In the genomic region with DNA sequence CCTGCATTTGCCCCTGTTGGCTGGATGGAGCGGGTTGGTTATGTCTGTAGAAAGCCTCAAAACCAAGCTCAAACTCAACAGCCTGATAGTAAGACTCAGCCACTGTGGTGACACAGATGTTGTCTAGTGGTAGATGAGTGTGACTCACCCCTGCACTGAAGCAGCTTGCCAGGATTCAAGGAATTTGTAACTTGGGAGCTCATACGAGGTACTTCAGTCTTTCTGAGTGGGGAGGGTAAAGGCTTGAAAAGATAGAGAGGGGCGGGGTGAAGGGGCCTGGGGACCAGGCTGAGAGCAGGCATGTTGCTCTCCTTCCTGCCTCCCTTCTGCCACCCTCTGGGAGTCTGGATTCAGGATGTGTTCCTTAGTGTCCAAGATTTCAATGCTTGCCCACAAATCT, we compare ENCODE assay signal across 9 cellular contexts. TPM values are rescaled to one million over a fixed set of nuclear protein-coding genes. Genes with fewer than 3 reads are reported as not detected.
DNase-seq lines count a peak whose midpoint lies in the region; ATAC-seq and TF ChIP-seq lines count a peak whose summit lies in the region.
"Had no signal": no experiment of that assay in that cellular context is flagged by ENCODE, and none has a peak within 500 bp of the region (broad histone marks: within the 10 kb centered on the region; RNA-seq: fewer than 3 reads in every experiment).

No MANE protein-coding gene starts in this region.

- H3K27ac Mint-ChIP-seq in H9 = no peak overlapping the region
- no peak overlapping the region for H3K27ac Mint-ChIP-seq in activated CD4-positive, alpha-beta T cell treated with anti-CD3 and anti-CD28 coated beads for 36 hours
- no peak overlapping the region for H3K27ac Mint-ChIP-seq in CD4-positive, alpha-beta T cell

- H4K8ac ChIP-seq in H9 (replicated peaks; ENCODE audit: insufficient read length, low read depth, low read length) = no peak overlapping the region

- H2AFZ ChIP-seq in H9 (ENCODE audit: low read length) = no peak overlapping the region

- peaks cover 17 to 23% of the 10 kb centered on the region in 2 experiments for H3K4me1 Mint-ChIP-seq in H9
- H3K4me1 Mint-ChIP-seq in activated CD4-positive, alpha-beta T cell treated with anti-CD3 and anti-CD28 coated beads for 36 hours = no peaks in the 10 kb centered on the region
- H3K4me1 Mint-ChIP-seq in CD4-positive, alpha-beta T cell (ENCODE audit: low read depth) = no peaks in the 10 kb centered on the region

- H3K18ac ChIP-seq in H9 (ENCODE audit: insufficient read length, low read depth, low read length) = no peak overlapping the region

- no peaks in the 10 kb centered on the region for H3K27me3 ChIP-seq in H9 (ENCODE audit: insufficient read depth, low read length)
- H3K27me3 ChIP-seq in cardiac muscle cell = no peaks in the 10 kb centered on the region
- H3K27me3 ChIP-seq in skeletal muscle tissue (ENCODE audit: control insufficient read depth in 3 of 3, insufficient read depth in 3 of 3, low read length in 3 of 3) = peaks cover 0 to 4% (median 0%) of the 10 kb centered on the region in 3 donors
- no peaks in the 10 kb centered on the region for H3K27me3 ChIP-seq in CD4-positive, alpha-beta T cell (ENCODE audit: control insufficient read depth, insufficient read depth, low read length)
- H3K27me3 ChIP-seq: gastrocnemius medialis had no signal

- H3T11ph ChIP-seq in H9 (ENCODE audit: low read length) = no peak overlapping the region

- no peaks in the 10 kb centered on the region for H3K79me1 ChIP-seq in H9 (ENCODE audit: insufficient read depth, low read depth, low read length, poor library complexity, severe bottlenecking)

- no peak overlapping the region for H3K14ac ChIP-seq in H9 (ENCODE audit: insufficient read depth, low read length)

- H3K4me3 Mint-ChIP-seq in H9 = no peak overlapping the region
- no peak overlapping the region for H3K4me3 Mint-ChIP-seq in activated CD4-positive, alpha-beta T cell treated with anti-CD3 and anti-CD28 coated beads for 36 hours
- no peak overlapping the region for H3K4me3 Mint-ChIP-seq in CD4-positive, alpha-beta T cell

- intact Hi-C loops in activated CD4-positive, alpha-beta T cell treated with anti-CD3 and anti-CD28 coated beads for 36 hours (cut with DNase I, micrococcal nuclease) = no loop called here
- intact Hi-C loops in CD4-positive, alpha-beta T cell (cut with DNase I, micrococcal nuclease) = no loop called here
- intact Hi-C loops in posterior cingulate gyrus (cut with DNase I) = no loop called here

- no peak overlapping the region for H3K23ac ChIP-seq in H9 (ENCODE audit: insufficient read length, low read depth, low read length)

- TF ChIP-seq CTCF in H9 (conservative IDR thresholded peaks at IDR 0.05) (0 out of 3 replicates have a peak, but pooled peaks have one; percentile 14), cardiac muscle cell (IDR thresholded peaks at IDR 0.05; ENCODE audit: low read depth, low read length) (peak; percentile 18)
- TF ChIP-seq CTCF in CD4-positive, alpha-beta T cell (IDR thresholded peaks at IDR 0.05) = no peak

- in situ Hi-C loops in G401 (cut with HindIII; ENCODE audit: low sequenced_read_pairs) = no loop called here

- no peaks in the 10 kb centered on the region for H3K79me2 ChIP-seq in H9 (ENCODE audit: insufficient read depth, low read length)

- H4K20me1 ChIP-seq in H9 (ENCODE audit: control insufficient read depth, insufficient read depth, insufficient read length) = no peaks in the 10 kb centered on the region

- no peak overlapping the region for H2BK5ac ChIP-seq in H9 (ENCODE audit: insufficient read length, low read length)

- POLR2A ChIA-PET in activated CD4-positive, alpha-beta T cell treated with anti-CD3 and anti-CD28 coated beads for 36 hours (lab: Charles Lee) = no interaction called here
- POLR2A ChIA-PET in CD4-positive, alpha-beta T cell (lab: Charles Lee) = no interaction called here

- H3K9me3 ChIP-seq in H9 (ENCODE audit: control insufficient read depth, low read depth, low read length) (no peaks in the 10 kb centered on the region), cardiac muscle cell (ENCODE audit: low read depth) (no peaks in the 10 kb centered on the region), skeletal muscle tissue (ENCODE audit: control insufficient read depth in 3 of 3, low read length in 3 of 3) (no peaks in the 10 kb centered on the region)
- H3K9me3 ChIP-seq in CD4-positive, alpha-beta T cell (ENCODE audit: control insufficient read depth, low read length) = no peaks in the 10 kb centered on the region
- H3K9me3 ChIP-seq: gastrocnemius medialis had no signal

- H3K36me3 Mint-ChIP-seq in H9 (ENCODE audit: insufficient read depth in 1 of 3, low read depth in 3 of 3) = no peaks in the 10 kb centered on the region; a peak in 1 of 7 replicates
- H3K36me3 Mint-ChIP-seq in activated CD4-positive, alpha-beta T cell treated with anti-CD3 and anti-CD28 coated beads for 36 hours (ENCODE audit: low read depth) = no peaks in the 10 kb centered on the region
- no peaks in the 10 kb centered on the region for H3K36me3 Mint-ChIP-seq in CD4-positive, alpha-beta T cell (ENCODE audit: low read depth)

- H3K4ac ChIP-seq in H9 (ENCODE audit: low read depth, low read length) = no peak overlapping the region

- no CpG with 5 or more reads among the region's 3 CpGs for WGBS in H9 (ENCODE audit: extremely low coverage, insufficient read length, low lambda C conversion rate)

- CTCF ChIA-PET in activated CD4-positive, alpha-beta T cell treated with anti-CD3 and anti-CD28 coated beads for 36 hours (lab: Charles Lee) = no interaction called here
- CTCF ChIA-PET in CD4-positive, alpha-beta T cell (lab: Charles Lee) = no interaction called here

- H2AK5ac ChIP-seq in H9 (ENCODE audit: insufficient read length, low read length) = no peak overlapping the region

- no peaks in the 10 kb centered on the region for H3K23me2 ChIP-seq in H9 (ENCODE audit: insufficient read length, low read depth, low read length, poor library complexity, severe bottlenecking)

- DNase-seq in H9 (no peak), T1000 (lab: John Stamatoyannopoulos, UW) (peak; percentile 46), cardiac muscle cell (ENCODE audit: low read depth in 1 of 2, low spot score in 1 of 2) (peak; percentile 39 to 93), G401 (ENCODE audit: low spot score) (no peak), posterior cingulate gyrus (no peak)
- no peak for DNase-seq in activated CD4-positive, alpha-beta T cell treated with anti-CD3 and anti-CD28 coated beads for 36 hours
- DNase-seq in CD4-positive, alpha-beta T cell = no peak
- DNase-seq: gastrocnemius medialis had no signal

- no peak overlapping the region for H2BK15ac ChIP-seq in H9 (ENCODE audit: low read depth, low read length)

- no peak overlapping the region for H4K91ac ChIP-seq in H9 (ENCODE audit: insufficient read length, low read depth, low read length)

- H3K4me2 ChIP-seq in H9 (ENCODE audit: insufficient read depth, insufficient read length, low read length) = no peak overlapping the region

- H3K4me3 ChIP-seq in cardiac muscle cell (no peak overlapping the region), skeletal muscle tissue (ENCODE audit: low read length in 3 of 3) (no peak overlapping the region)
- H3K4me3 ChIP-seq: gastrocnemius medialis had no signal

- no peak overlapping the region for H3K27ac ChIP-seq in H9 (ENCODE audit: insufficient read length, low read depth, low read length)
- H3K27ac ChIP-seq in cardiac muscle cell = peak overlapping the region; percentile 10
- peak overlapping the region; percentile 29 for H3K27ac ChIP-seq in skeletal muscle tissue (ENCODE audit: low read depth, low read length)
- no peak overlapping the region for H3K27ac ChIP-seq in CD4-positive, alpha-beta T cell (ENCODE audit: low read depth, low read length)
- H3K27ac ChIP-seq: gastrocnemius medialis had no signal

- H2BK120ac ChIP-seq in H9 (ENCODE audit: low read depth, low read length, poor library complexity, severe bottlenecking) = no peak overlapping the region

- no peak overlapping the region for H2BK20ac ChIP-seq in H9 (ENCODE audit: low read depth, low read length, poor library complexity, severe bottlenecking)

- H3K9me3 Mint-ChIP-seq in H9 = no peaks in the 10 kb centered on the region; a peak in 1 of 5 replicates
- peaks cover 9% of the 10 kb centered on the region for H3K9me3 Mint-ChIP-seq in activated CD4-positive, alpha-beta T cell treated with anti-CD3 and anti-CD28 coated beads for 36 hours (ENCODE audit: low read depth)
- H3K9me3 Mint-ChIP-seq in CD4-positive, alpha-beta T cell = no peaks in the 10 kb centered on the region

- no peak overlapping the region for H3K56ac ChIP-seq in H9 (ENCODE audit: insufficient read length, low read depth, low read length)

- no peaks in the 10 kb centered on the region; the same call in 1 of the 2 replicates for H3K4me1 ChIP-seq in H9 (ENCODE audit: insufficient read depth, low read length)
- H3K4me1 ChIP-seq in cardiac muscle cell (ENCODE audit: low read depth) = peaks cover 8% of the 10 kb centered on the region
- peaks cover 17 to 40% (median 20%) of the 10 kb centered on the region in 3 donors for H3K4me1 ChIP-seq in skeletal muscle tissue (ENCODE audit: control insufficient read depth in 3 of 3, insufficient read depth in 3 of 3, low read length in 3 of 3)

- peaks cover 5% of the 10 kb centered on the region for H3K27me3 Mint-ChIP-seq in H9 (ENCODE audit: low read depth)
- H3K27me3 Mint-ChIP-seq in activated CD4-positive, alpha-beta T cell treated with anti-CD3 and anti-CD28 coated beads for 36 hours = no peaks in the 10 kb centered on the region
- H3K27me3 Mint-ChIP-seq in CD4-positive, alpha-beta T cell = no peaks in the 10 kb centered on the region

- H3K9ac ChIP-seq in H9 (ENCODE audit: extremely low read depth, insufficient read length, low read length) (no peak overlapping the region), skeletal muscle tissue (ENCODE audit: low read depth in 1 of 3, low read length in 3 of 3) (no peak overlapping the region)

- no peak for ATAC-seq in activated CD4-positive, alpha-beta T cell treated with anti-CD3 and anti-CD28 coated beads for 36 hours
- no peak for ATAC-seq in CD4-positive, alpha-beta T cell (ENCODE audit: poor library complexity)
- ATAC-seq: gastrocnemius medialis had no signal

- H4K5ac ChIP-seq in H9 (ENCODE audit: insufficient read length, low read depth, low read length) = no peak overlapping the region

- no peaks in the 10 kb centered on the region for H3K36me3 ChIP-seq in cardiac muscle cell
- peaks cover 0 to 5% (median 2%) of the 10 kb centered on the region in 3 donors for H3K36me3 ChIP-seq in skeletal muscle tissue (ENCODE audit: control insufficient read depth in 3 of 3, insufficient read depth in 3 of 3, low read length in 3 of 3)
- H3K36me3 ChIP-seq: gastrocnemius medialis had no signal

- no peak overlapping the region for H2BK12ac ChIP-seq in H9 (ENCODE audit: insufficient read length, low read depth, low read length)

RNA-seq across cellular contexts. Expression of a gene that starts 22.9 kb away (rescaled TPM):
- total RNA-seq in H9 (2021) (0.15 TPM in 1 of 2 replicates, not detected in the other), cardiac muscle cell (35.6 and 63.9 TPM in 2 replicates), skeletal muscle tissue (67.8 TPM)
- polyA plus RNA-seq in cardiac muscle cell = 33.3 and 51.1 TPM in 2 replicates
- under 1 TPM; 0.16 to 0.25 TPM for total RNA-seq in activated CD4-positive, alpha-beta T cell treated with anti-CD3 and anti-CD28 coated beads for 36 hours
- under 1 TPM; 0.17 to 0.22 TPM for total RNA-seq in CD4-positive, alpha-beta T cell
- not detected in 2 replicates for total RNA-seq in G401 (2014; rRNA removed; shearing (Covaris generic))

Comparison
In these comparisons a context has a peak if more than half of its experiments do, and no peak if none do; other contexts are left out.
1. DNase-seq: peak in T1000 (single experiment) and cardiac muscle cell (2 of 2); none in H9 (single experiment), activated CD4-positive, alpha-beta T cell treated with anti-CD3 and anti-CD28 coated beads for 36 hours (single experiment), CD4-positive, alpha-beta T cell (0 of 10), G401 (single experiment) and posterior cingulate gyrus (0 of 10).
2. H3K27ac ChIP-seq: peak in cardiac muscle cell (single experiment) and skeletal muscle tissue (single experiment); none in H9 (single experiment) and CD4-positive, alpha-beta T cell (single experiment).
3. RNA of a gene that starts 22.9 kb away (total RNA-seq): 67.8 TPM in skeletal muscle tissue (single experiment) and 35.6 to 63.9 TPM in cardiac muscle cell; 0.16 to 0.25 TPM in activated CD4-positive, alpha-beta T cell treated with anti-CD3 and anti-CD28 coated beads for 36 hours, 0.17 to 0.22 TPM in CD4-positive, alpha-beta T cell, 0.15 TPM in H9 and not detected in G401; every median in the first group is over 10 times any median in the second.